8 cellular contexts compared by ENCODE assay signal in the genomic region with DNA sequence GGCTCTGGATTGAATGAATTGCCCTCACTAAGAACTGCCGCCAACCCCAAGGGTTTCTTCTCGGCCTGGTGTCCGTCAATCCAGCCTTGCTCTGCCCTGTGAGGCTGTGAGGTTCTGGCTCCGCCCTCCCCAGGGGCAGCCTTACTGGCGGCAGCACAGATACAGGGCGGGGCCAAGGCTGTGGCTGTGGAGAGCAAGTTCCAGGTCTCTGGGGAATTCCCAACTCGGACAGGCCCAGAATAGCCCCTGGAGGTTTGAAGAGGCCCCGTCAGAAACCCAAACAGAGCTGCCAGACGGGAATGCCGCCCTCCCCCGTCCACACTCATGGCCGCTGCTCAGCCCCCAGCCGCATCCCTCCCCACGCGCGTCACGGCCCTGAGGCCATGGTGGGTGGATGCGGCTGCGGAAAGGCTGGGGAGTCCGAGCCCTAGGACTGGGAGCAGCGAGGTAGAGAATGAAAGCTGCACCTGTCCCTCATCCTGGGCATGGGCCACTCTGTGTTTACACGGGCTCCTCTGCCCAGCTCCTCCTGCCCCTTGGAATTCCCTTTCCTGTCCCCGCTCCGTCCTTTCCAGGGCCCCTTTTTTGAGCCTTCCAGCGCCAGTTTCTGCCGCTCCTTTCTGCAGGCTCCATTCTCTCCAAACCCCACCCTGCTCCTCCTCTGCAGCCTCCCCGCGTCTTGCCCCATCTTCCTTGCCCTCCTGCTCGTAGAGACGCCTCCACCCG. TPM values are rescaled to one million over a fixed set of nuclear protein-coding genes. Genes with fewer than 3 reads are reported as not detected.
DNase-seq lines count a peak whose midpoint lies in the region; ATAC-seq and TF ChIP-seq lines count a peak whose summit lies in the region.

No MANE protein-coding gene starts in this region.

- H3K4me2 ChIP-seq in Karpas-422 (ENCODE audit: low read depth, low read length, poor library complexity, severe bottlenecking): peak overlapping the region; percentile 80

- peaks cover 20 to 24% of the 10 kb centered on the region in 2 donors for H3K36me3 Mint-ChIP-seq in activated naive CD4-positive, alpha-beta T cell treated with anti-CD3 and anti-CD28 coated beads, Interleukin-2, amount 50 U/mL, for 72 hours
- peaks cover 11% of the 10 kb centered on the region for H3K36me3 Mint-ChIP-seq in neural crest cell (ENCODE audit: low read depth)

- no peaks in the 10 kb centered on the region for H3K9me3 Mint-ChIP-seq in activated naive CD4-positive, alpha-beta T cell treated with anti-CD3 and anti-CD28 coated beads, Interleukin-2, amount 50 U/mL, for 72 hours
- H3K9me3 Mint-ChIP-seq in neural crest cell: no peaks in the 10 kb centered on the region

- H3K4me3 Mint-ChIP-seq in neural crest cell: peak overlapping the region; percentile 96

- H3K36me3 ChIP-seq in Karpas-422 (ENCODE audit: insufficient read depth, low read length) (peaks cover 23% of the 10 kb centered on the region), tibial artery (peaks cover 11 to 21% (median 13%) of the 10 kb centered on the region in 3 donors)

- H2AFZ ChIP-seq in Karpas-422 (ENCODE audit: low read length): no peak overlapping the region

- intact Hi-C loops in tibial artery (cut with DNase I; ENCODE audit: low total_unique reads): loop anchor here (10.0 kb wide), 1 partner anchor 183 kb away; a partner anchor contains a TSS

- TF ChIP-seq POLR2A in GM19099 (IDR thresholded peaks at IDR 0.05; ENCODE audit: extremely low read depth, insufficient read length, low read depth): peak; percentile 12

- H3K4me1 Mint-ChIP-seq in neural crest cell: peaks cover 76% of the 10 kb centered on the region

- H3K4me3 ChIP-seq in AG10803 (ENCODE audit: low read length) (peak overlapping the region; percentile 70), Karpas-422 (ENCODE audit: low read length) (peak overlapping the region; percentile 75; the same call in 1 of the 2 replicates), tibial artery (peak overlapping the region; percentile 79 to 86)

- H3K9me2 ChIP-seq in Karpas-422 (replicated peaks; ENCODE audit: insufficient read depth, low read length): no peaks in the 10 kb centered on the region

- peak overlapping the region; percentile 57 for H3K27ac ChIP-seq in Karpas-422 (ENCODE audit: low read length)
- H3K27ac ChIP-seq in tibial artery: peak overlapping the region; percentile 90 to 97

- peak; percentile 50 to 70 for ATAC-seq in activated naive CD4-positive, alpha-beta T cell treated with anti-CD3 and anti-CD28 coated beads, Interleukin-2, amount 50 U/mL, for 72 hours

- H3K4me1 ChIP-seq in Karpas-422 (ENCODE audit: low read length) (peaks cover 77% of the 10 kb centered on the region), tibial artery (peaks cover 18 to 74% (median 62%) of the 10 kb centered on the region in 4 donors)

- peaks cover 25% of the 10 kb centered on the region for H3K79me2 ChIP-seq in Karpas-422 (ENCODE audit: low read length)

- peaks cover 21% of the 10 kb centered on the region for H3K27me3 Mint-ChIP-seq in neural crest cell (ENCODE audit: low read depth)

- peaks cover 20% of the 10 kb centered on the region for H4K20me1 ChIP-seq in Karpas-422 (ENCODE audit: insufficient read depth, low read depth, low read length)

- TF ChIP-seq CTCF in AG10803 (conservative IDR thresholded peaks at IDR 0.05; ENCODE audit: low read length) (no peak), neural crest cell (conservative IDR thresholded peaks at IDR 0.05) (no peak), tibial artery (IDR thresholded peaks at IDR 0.05) (no peak)

- peak overlapping the region; percentile 89 to 91 for H3K27ac Mint-ChIP-seq in activated naive CD4-positive, alpha-beta T cell treated with anti-CD3 and anti-CD28 coated beads, Interleukin-2, amount 50 U/mL, for 72 hours
- peak overlapping the region; percentile 97 for H3K27ac Mint-ChIP-seq in neural crest cell (ENCODE audit: unreplicated experiment)

- H3K9ac ChIP-seq in Karpas-422 (ENCODE audit: low read length): peak overlapping the region; percentile 96

- H3K9me3 ChIP-seq in Karpas-422 (ENCODE audit: low read length) (no peaks in the 10 kb centered on the region), tibial artery (no peaks in the 10 kb centered on the region)

- DNase-seq in AG10803 (ENCODE audit: low read depth) (peak; percentile 98), Karpas-422 (peak; percentile 93), RPMI8226 (peak; percentile 96), globus pallidus (ENCODE audit: low spot score) (peak; percentile 96), neural crest cell (ENCODE audit: low read depth, low spot score) (peak; percentile 81), tibial artery (peak; percentile 99 to 100)
- peak; percentile 78 to 93 for DNase-seq in activated naive CD4-positive, alpha-beta T cell treated with anti-CD3 and anti-CD28 coated beads, Interleukin-2, amount 50 U/mL, for 72 hours (ENCODE audit: low spot score in 2 of 2)

- no peaks in the 10 kb centered on the region for H3K27me3 ChIP-seq in Karpas-422 (ENCODE audit: low read length)
- H3K27me3 ChIP-seq in tibial artery: no peaks in the 10 kb centered on the region

RNA-seq across cellular contexts. Expression of a gene that starts 0.7 kb away (rescaled TPM):
- 0.87 and 3.5 TPM in 2 replicates for total RNA-seq in Karpas-422 (2014; rRNA removed; shearing (Covaris generic); ENCODE audit: low replicate concordance)
- total RNA-seq in activated naive CD4-positive, alpha-beta T cell treated with anti-CD3 and anti-CD28 coated beads, Interleukin-2, amount 50 U/mL, for 72 hours: 1 to 10 TPM; 1.4 to 5.9 TPM
- total RNA-seq in neural crest cell: 18.6 and 21.2 TPM in 2 replicates

RNA-seq across cellular contexts. Expression of a gene that starts 4.6 kb away (rescaled TPM):
- 25.4 and 69.2 TPM in 2 replicates for total RNA-seq in Karpas-422 (2014; rRNA removed; shearing (Covaris generic); ENCODE audit: low replicate concordance)
- 10 to 100 TPM; 20.2 to 40.0 TPM for total RNA-seq in activated naive CD4-positive, alpha-beta T cell treated with anti-CD3 and anti-CD28 coated beads, Interleukin-2, amount 50 U/mL, for 72 hours
- total RNA-seq in neural crest cell: 47.6 and 48.4 TPM in 2 replicates

RNA-seq across cellular contexts. Expression of a gene that starts 5.0 kb away (rescaled TPM):
- 118 and 320 TPM in 2 replicates for total RNA-seq in Karpas-422 (2014; rRNA removed; shearing (Covaris generic); ENCODE audit: low replicate concordance)
- 100 to 1,000 TPM; 285 to 386 TPM for total RNA-seq in activated naive CD4-positive, alpha-beta T cell treated with anti-CD3 and anti-CD28 coated beads, Interleukin-2, amount 50 U/mL, for 72 hours
- 605 and 635 TPM in 2 replicates for total RNA-seq in neural crest cell

RNA-seq across cellular contexts. Expression of a gene that starts 8.9 kb away (rescaled TPM):
- 7.8 and 25.7 TPM in 2 replicates for total RNA-seq in Karpas-422 (2014; rRNA removed; shearing (Covaris generic); ENCODE audit: low replicate concordance)
- total RNA-seq in activated naive CD4-positive, alpha-beta T cell treated with anti-CD3 and anti-CD28 coated beads, Interleukin-2, amount 50 U/mL, for 72 hours: 100 to 1,000 TPM in 1 of 2 donors, 10 to 100 TPM in 1; 77.6 to 168 TPM
- total RNA-seq in neural crest cell: 1.6 and 2.1 TPM in 2 replicates

RNA-seq across cellular contexts. Expression of a gene that starts 20.8 kb away (rescaled TPM):
- total RNA-seq in Karpas-422 (2014; rRNA removed; shearing (Covaris generic); ENCODE audit: low replicate concordance): 75.4 and 105 TPM in 2 replicates
- total RNA-seq in activated naive CD4-positive, alpha-beta T cell treated with anti-CD3 and anti-CD28 coated beads, Interleukin-2, amount 50 U/mL, for 72 hours: 100 to 1,000 TPM; 151 to 268 TPM
- total RNA-seq in neural crest cell: 162 and 173 TPM in 2 replicates

Comparison
In these comparisons a context has a peak if more than half of its experiments do, and no peak if none do; other contexts are left out.
1. Peak in every context shown above with its lines: DNase-seq, ATAC-seq, H3K4me3 ChIP-seq and H3K27ac ChIP-seq.